ENCODE assay signal across 1 cellular context in genomic region chr3:197960694-197961581, GRCh38.
TF ChIP-seq lines count a peak whose summit lies in the region.

No MANE protein-coding gene starts in this region.

TF ChIP-seq in K562, 482 proteins besides CTCF, POLR2A, EP300 and RAD21 (continued from another document and continues in another):
- TF ChIP-seq IRF1 (CRISPR knock-in tag; IDR thresholded peaks at IDR 0.05; ENCODE audit: borderline replicate concordance) (no peak), TCF7 (IDR thresholded peaks at IDR 0.05; ENCODE audit: borderline replicate concordance) (no peak), ZNF584 (CRISPR knock-in tag; IDR thresholded peaks at IDR 0.05; ENCODE audit: low read depth) (no peak), ZSCAN29 (IDR thresholded peaks at IDR 0.05) (no peak), KLF13 (tag; IDR thresholded peaks at IDR 0.05; ENCODE audit: borderline replicate concordance, low read depth) (no peak), NFIX (CRISPR knock-in tag; IDR thresholded peaks at IDR 0.05; ENCODE audit: low read depth) (no peak), HDAC6 (IDR thresholded peaks at IDR 0.05; ENCODE audit: low read depth, low read length) (no peak), MYC (IDR thresholded peaks at IDR 0.05; ENCODE audit: low read depth, low read length) (peak; percentile 77), MYC (CRISPR knock-in tag; IDR thresholded peaks at IDR 0.05; ENCODE audit: borderline replicate concordance, low read depth) (no peak), ZNF780A (CRISPR knock-in tag; IDR thresholded peaks at IDR 0.05) (no peak), ARID3B (CRISPR knock-in tag; IDR thresholded peaks at IDR 0.05; ENCODE audit: borderline replicate concordance) (no peak), DMBX1 (CRISPR knock-in tag; IDR thresholded peaks at IDR 0.05; ENCODE audit: borderline replicate concordance) (no peak), BMI1 (IDR thresholded peaks at IDR 0.05; ENCODE audit: low read length) (no peak), MYNN (IDR thresholded peaks at IDR 0.05) (0 out of 2 replicates have a peak, but pooled peaks have one; percentile 50), MYNN (CRISPR knock-in tag; IDR thresholded peaks at IDR 0.05) (no peak), TCF3 (CRISPR knock-in tag; IDR thresholded peaks at IDR 0.05) (0 out of 2 replicates have a peak, but pooled peaks have one; percentile 34), THRB (CRISPR knock-in tag; conservative IDR thresholded peaks at IDR 0.05) (no peak), SMARCA5 (IDR thresholded peaks at IDR 0.05) (no peak), TAF9B (IDR thresholded peaks at IDR 0.05; ENCODE audit: partially characterized antibody) (peak; percentile 60), HCFC1 (IDR thresholded peaks at IDR 0.05; ENCODE audit: low read depth, low read length) (no peak), TAF1 (IDR thresholded peaks at IDR 0.05; ENCODE audit: control insufficient read depth, extremely low read depth, insufficient read depth, low read length, severe bottlenecking) (peak; percentile 54), SAFB (IDR thresholded peaks at IDR 0.05; ENCODE audit: borderline replicate concordance, low read depth, low read length) (no peak), SRF (CRISPR knock-in tag; IDR thresholded peaks at IDR 0.05) (no peak), ESRRA (IDR thresholded peaks at IDR 0.05; ENCODE audit: borderline replicate concordance, low read depth) (no peak), LEF1 (IDR thresholded peaks at IDR 0.05) (no peak), ZBTB7A (IDR thresholded peaks at IDR 0.05; ENCODE audit: borderline replicate concordance, control insufficient read depth, low read depth, low read length) (no peak), ETV1 (tag; conservative IDR thresholded peaks at IDR 0.05; ENCODE audit: low read depth) (no peak), ZNF165 (CRISPR knock-in tag; IDR thresholded peaks at IDR 0.05; ENCODE audit: borderline replicate concordance) (no peak), ZNF77 (CRISPR knock-in tag; IDR thresholded peaks at IDR 0.05) (no peak), POLR3G (IDR thresholded peaks at IDR 0.05; ENCODE audit: extremely low read depth, insufficient read length, insufficient replicate concordance) (no peak), MAX (CRISPR knock-in tag; IDR thresholded peaks at IDR 0.05) (peak; percentile 83), PHF21A (IDR thresholded peaks at IDR 0.05; ENCODE audit: borderline replicate concordance, low read depth) (no peak), CREB1 (IDR thresholded peaks at IDR 0.05) (no peak), CREB1 (CRISPR knock-in tag; IDR thresholded peaks at IDR 0.05) (no peak), SMARCE1 (IDR thresholded peaks at IDR 0.05) (no peak; the same call in 1 of the 2 replicates), GABPA (tag; conservative IDR thresholded peaks at IDR 0.05; ENCODE audit: low read depth) (no peak; the same call in 1 of the 2 replicates), MEF2D (tag; conservative IDR thresholded peaks at IDR 0.05; ENCODE audit: low read depth) (no peak), ZNF695 (CRISPR knock-in tag; IDR thresholded peaks at IDR 0.05) (no peak), RBM15 (IDR thresholded peaks at IDR 0.05; ENCODE audit: insufficient read depth, low read length) (no peak), CHCHD3 (CRISPR knock-in tag; IDR thresholded peaks at IDR 0.05) (no peak), COPS2 (conservative IDR thresholded peaks at IDR 0.05) (no peak), JUND (IDR thresholded peaks at IDR 0.05; ENCODE audit: borderline replicate concordance, low read depth, low read length) (peak; percentile 38; the same call in 1 of the 2 replicates), JUND (tag; IDR thresholded peaks at IDR 0.05; ENCODE audit: borderline replicate concordance, low read depth, low read length) (no peak; the same call in 2 of the 3 replicates), YBX1 (IDR thresholded peaks at IDR 0.05) (no peak), SOX6 (IDR thresholded peaks at IDR 0.05) (no peak), EWSR1 (IDR thresholded peaks at IDR 0.05; ENCODE audit: borderline replicate concordance, low read depth, partially characterized antibody) (peak; percentile 57), BCOR (IDR thresholded peaks at IDR 0.05) (no peak), KDM4B (IDR thresholded peaks at IDR 0.05; ENCODE audit: borderline replicate concordance in 2 of 2, low read depth in 1 of 2) (no peak), PBX2 (CRISPR knock-in tag; IDR thresholded peaks at IDR 0.05; ENCODE audit: low read depth) (no peak), PBX2 (tag; conservative IDR thresholded peaks at IDR 0.05; ENCODE audit: low read depth) (no peak), ZKSCAN8 (CRISPR knock-in tag; IDR thresholded peaks at IDR 0.05) (no peak), FOXK2 (conservative IDR thresholded peaks at IDR 0.05 in 1 of 2, IDR thresholded peaks at IDR 0.05 in 1 of 2; ENCODE audit: low read depth in 2 of 2) (peak; percentile 16 to 38; a peak in 1 of 4 replicates)
- TF ChIP-seq, protein P1, sequence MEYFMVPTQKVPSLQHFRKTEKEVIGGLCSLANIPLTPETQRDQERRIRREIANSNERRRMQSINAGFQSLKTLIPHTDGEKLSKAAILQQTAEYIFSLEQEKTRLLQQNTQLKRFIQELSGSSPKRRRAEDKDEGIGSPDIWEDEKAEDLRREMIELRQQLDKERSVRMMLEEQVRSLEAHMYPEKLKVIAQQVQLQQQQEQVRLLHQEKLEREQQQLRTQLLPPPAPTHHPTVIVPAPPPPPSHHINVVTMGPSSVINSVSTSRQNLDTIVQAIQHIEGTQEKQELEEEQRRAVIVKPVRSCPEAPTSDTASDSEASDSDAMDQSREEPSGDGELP (CRISPR knock-in tag; IDR thresholded peaks at IDR 0.05; ENCODE audit: borderline replicate concordance): peak; percentile 51; the same call in 1 of the 2 replicates
- TF ChIP-seq, protein P2, sequence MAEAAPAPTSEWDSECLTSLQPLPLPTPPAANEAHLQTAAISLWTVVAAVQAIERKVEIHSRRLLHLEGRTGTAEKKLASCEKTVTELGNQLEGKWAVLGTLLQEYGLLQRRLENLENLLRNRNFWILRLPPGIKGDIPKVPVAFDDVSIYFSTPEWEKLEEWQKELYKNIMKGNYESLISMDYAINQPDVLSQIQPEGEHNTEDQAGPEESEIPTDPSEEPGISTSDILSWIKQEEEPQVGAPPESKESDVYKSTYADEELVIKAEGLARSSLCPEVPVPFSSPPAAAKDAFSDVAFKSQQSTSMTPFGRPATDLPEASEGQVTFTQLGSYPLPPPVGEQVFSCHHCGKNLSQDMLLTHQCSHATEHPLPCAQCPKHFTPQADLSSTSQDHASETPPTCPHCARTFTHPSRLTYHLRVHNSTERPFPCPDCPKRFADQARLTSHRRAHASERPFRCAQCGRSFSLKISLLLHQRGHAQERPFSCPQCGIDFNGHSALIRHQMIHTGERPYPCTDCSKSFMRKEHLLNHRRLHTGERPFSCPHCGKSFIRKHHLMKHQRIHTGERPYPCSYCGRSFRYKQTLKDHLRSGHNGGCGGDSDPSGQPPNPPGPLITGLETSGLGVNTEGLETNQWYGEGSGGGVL (CRISPR knock-in tag; IDR thresholded peaks at IDR 0.05): no peak
- TF ChIP-seq, protein P3, sequence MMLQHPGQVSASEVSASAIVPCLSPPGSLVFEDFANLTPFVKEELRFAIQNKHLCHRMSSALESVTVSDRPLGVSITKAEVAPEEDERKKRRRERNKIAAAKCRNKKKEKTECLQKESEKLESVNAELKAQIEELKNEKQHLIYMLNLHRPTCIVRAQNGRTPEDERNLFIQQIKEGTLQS (IDR thresholded peaks at IDR 0.05): peak; percentile 54; the same call in 1 of the 2 replicates
- TF ChIP-seq, protein P3 (CRISPR knock-in tag; conservative IDR thresholded peaks at IDR 0.05): no peak
- TF ChIP-seq, protein P4, sequence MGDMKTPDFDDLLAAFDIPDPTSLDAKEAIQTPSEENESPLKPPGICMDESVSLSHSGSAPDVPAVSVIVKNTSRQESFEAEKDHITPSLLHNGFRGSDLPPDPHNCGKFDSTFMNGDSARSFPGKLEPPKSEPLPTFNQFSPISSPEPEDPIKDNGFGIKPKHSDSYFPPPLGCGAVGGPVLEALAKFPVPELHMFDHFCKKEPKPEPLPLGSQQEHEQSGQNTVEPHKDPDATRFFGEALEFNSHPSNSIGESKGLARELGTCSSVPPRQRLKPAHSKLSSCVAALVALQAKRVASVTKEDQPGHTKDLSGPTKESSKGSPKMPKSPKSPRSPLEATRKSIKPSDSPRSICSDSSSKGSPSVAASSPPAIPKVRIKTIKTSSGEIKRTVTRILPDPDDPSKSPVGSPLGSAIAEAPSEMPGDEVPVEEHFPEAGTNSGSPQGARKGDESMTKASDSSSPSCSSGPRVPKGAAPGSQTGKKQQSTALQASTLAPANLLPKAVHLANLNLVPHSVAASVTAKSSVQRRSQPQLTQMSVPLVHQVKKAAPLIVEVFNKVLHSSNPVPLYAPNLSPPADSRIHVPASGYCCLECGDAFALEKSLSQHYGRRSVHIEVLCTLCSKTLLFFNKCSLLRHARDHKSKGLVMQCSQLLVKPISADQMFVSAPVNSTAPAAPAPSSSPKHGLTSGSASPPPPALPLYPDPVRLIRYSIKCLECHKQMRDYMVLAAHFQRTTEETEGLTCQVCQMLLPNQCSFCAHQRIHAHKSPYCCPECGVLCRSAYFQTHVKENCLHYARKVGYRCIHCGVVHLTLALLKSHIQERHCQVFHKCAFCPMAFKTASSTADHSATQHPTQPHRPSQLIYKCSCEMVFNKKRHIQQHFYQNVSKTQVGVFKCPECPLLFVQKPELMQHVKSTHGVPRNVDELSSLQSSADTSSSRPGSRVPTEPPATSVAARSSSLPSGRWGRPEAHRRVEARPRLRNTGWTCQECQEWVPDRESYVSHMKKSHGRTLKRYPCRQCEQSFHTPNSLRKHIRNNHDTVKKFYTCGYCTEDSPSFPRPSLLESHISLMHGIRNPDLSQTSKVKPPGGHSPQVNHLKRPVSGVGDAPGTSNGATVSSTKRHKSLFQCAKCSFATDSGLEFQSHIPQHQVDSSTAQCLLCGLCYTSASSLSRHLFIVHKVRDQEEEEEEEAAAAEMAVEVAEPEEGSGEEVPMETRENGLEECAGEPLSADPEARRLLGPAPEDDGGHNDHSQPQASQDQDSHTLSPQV (IDR thresholded peaks at IDR 0.05): peak; percentile 83
- TF ChIP-seq, protein P5, sequence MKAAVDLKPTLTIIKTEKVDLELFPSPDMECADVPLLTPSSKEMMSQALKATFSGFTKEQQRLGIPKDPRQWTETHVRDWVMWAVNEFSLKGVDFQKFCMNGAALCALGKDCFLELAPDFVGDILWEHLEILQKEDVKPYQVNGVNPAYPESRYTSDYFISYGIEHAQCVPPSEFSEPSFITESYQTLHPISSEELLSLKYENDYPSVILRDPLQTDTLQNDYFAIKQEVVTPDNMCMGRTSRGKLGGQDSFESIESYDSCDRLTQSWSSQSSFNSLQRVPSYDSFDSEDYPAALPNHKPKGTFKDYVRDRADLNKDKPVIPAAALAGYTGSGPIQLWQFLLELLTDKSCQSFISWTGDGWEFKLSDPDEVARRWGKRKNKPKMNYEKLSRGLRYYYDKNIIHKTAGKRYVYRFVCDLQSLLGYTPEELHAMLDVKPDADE (conservative IDR thresholded peaks at IDR 0.05; ENCODE audit: control insufficient read depth, low read depth, low read length): no peak
